9 cellular contexts compared by ENCODE assay signal in genomic region chr22:46734830-46735453, GRCh38. TPM values are rescaled to one million over a fixed set of nuclear protein-coding genes. Genes with fewer than 3 reads are reported as not detected.
DNase-seq lines count a peak whose midpoint lies in the region; ATAC-seq, FAIRE-seq and TF ChIP-seq lines count a peak whose summit lies in the region.
"Had no signal": no experiment of that assay in that cellular context is flagged by ENCODE, and none has a peak within 500 bp of the region (broad histone marks: within the 10 kb centered on the region; RNA-seq: fewer than 3 reads in every experiment).

No MANE protein-coding gene starts in this region.

- peaks cover 79% of the 10 kb centered on the region for H3K79me2 ChIP-seq in astrocyte (ENCODE audit: insufficient read depth, low read length)

- no peak overlapping the region for H3K4me3 ChIP-seq in astrocyte (ENCODE audit: insufficient read depth, low read depth, low read length)
- H3K4me3 ChIP-seq in upper lobe of right lung: no peak overlapping the region

- peaks cover 64% of the 10 kb centered on the region for H4K20me1 ChIP-seq in astrocyte (ENCODE audit: insufficient read depth, low read length)

- TF ChIP-seq CTCF in astrocyte (IDR thresholded peaks at IDR 0.05; ENCODE audit: insufficient read depth, low read depth, low read length) (no peak), upper lobe of right lung (IDR thresholded peaks at IDR 0.05) (no peak)

- H3K9me3 ChIP-seq in astrocyte (ENCODE audit: insufficient read depth, low read depth, low read length) (no peaks in the 10 kb centered on the region), upper lobe of right lung (no peaks in the 10 kb centered on the region)

- H3K27ac ChIP-seq in astrocyte (ENCODE audit: low read depth, low read length): no peak overlapping the region
- H3K27ac ChIP-seq in upper lobe of right lung: peak overlapping the region; percentile 61

- intact Hi-C loops in upper lobe of right lung (cut with DNase I): no loop called here

- peak overlapping the region; percentile 98 for H3K4me3 Mint-ChIP-seq in T-helper 2 cell treated with Interferon-gamma antibody and Interleukin-4, amounts not matched to agents 5 μg/mL and 100 μg/mL, for 36 hours
- H3K4me3 Mint-ChIP-seq in astrocyte (ENCODE audit: unreplicated experiment) (no peak overlapping the region), naive B cell (peak overlapping the region; percentile 79 to 100 (median 94))

- peaks cover 36% of the 10 kb centered on the region for H3K4me1 ChIP-seq in astrocyte (ENCODE audit: insufficient read depth, low read length)
- H3K4me1 ChIP-seq in upper lobe of right lung: peaks cover 62% of the 10 kb centered on the region

- DNase-seq in NCI-H1417 (lab: John Stamatoyannopoulos, UW) (peak in 2 of 3 experiments; percentile 21 to 45), NCI-H1417 treated with DMSO at 0.1 percent for 48 hours (lab: John Stamatoyannopoulos, UW) (no peak), astrocyte (ENCODE audit: low read depth) (no peak), naive B cell (peak; percentile 87), upper lobe of right lung (peak; percentile 83), NCI-H82 (lab: John Stamatoyannopoulos, UW) (no peak)
- DNase-seq in T-helper 2 cell treated with Interferon-gamma antibody and Interleukin-4, amounts not matched to agents 5 μg/mL and 100 μg/mL, for 36 hours (ENCODE audit: low spot score): no peak

- H3K9ac ChIP-seq in astrocyte (ENCODE audit: low read length): no peak overlapping the region

- peak overlapping the region; percentile 86 for H3K27ac Mint-ChIP-seq in T-helper 2 cell treated with Interferon-gamma antibody and Interleukin-4, amounts not matched to agents 5 μg/mL and 100 μg/mL, for 36 hours
- no peak overlapping the region for H3K27ac Mint-ChIP-seq in astrocyte (ENCODE audit: unreplicated experiment)
- H3K27ac Mint-ChIP-seq in naive B cell: peak overlapping the region; percentile 88 to 98 (median 96)

- H3K36me3 Mint-ChIP-seq in T-helper 2 cell treated with Interferon-gamma antibody and Interleukin-4, amounts not matched to agents 5 μg/mL and 100 μg/mL, for 36 hours (ENCODE audit: low read depth): peaks cover 24% of the 10 kb centered on the region
- peaks cover 2% of the 10 kb centered on the region for H3K36me3 Mint-ChIP-seq in astrocyte (ENCODE audit: low read depth, unreplicated experiment)
- H3K36me3 Mint-ChIP-seq in naive B cell: peaks cover 0 to 7% of the 10 kb centered on the region in 2 donors

- H3K36me3 ChIP-seq in astrocyte (ENCODE audit: insufficient read depth, low read length) (no peaks in the 10 kb centered on the region), upper lobe of right lung (no peaks in the 10 kb centered on the region)

- peak overlapping the region; percentile 56 for H3K4me2 ChIP-seq in astrocyte (ENCODE audit: low read length)

- FAIRE-seq in astrocyte (lab: Jason Lieb, UNC): no peak
- FAIRE-seq: A204.1 had no signal

- no peaks in the 10 kb centered on the region for H3K27me3 Mint-ChIP-seq in T-helper 2 cell treated with Interferon-gamma antibody and Interleukin-4, amounts not matched to agents 5 μg/mL and 100 μg/mL, for 36 hours (ENCODE audit: low read depth)
- H3K27me3 Mint-ChIP-seq in astrocyte (ENCODE audit: low read depth, unreplicated experiment) (no peaks in the 10 kb centered on the region), naive B cell (no peaks in the 10 kb centered on the region)

- H3K27me3 ChIP-seq in astrocyte (ENCODE audit: insufficient read depth, low read length): no peaks in the 10 kb centered on the region
- no peaks in the 10 kb centered on the region for H3K27me3 ChIP-seq in upper lobe of right lung

- H2AFZ ChIP-seq in astrocyte (ENCODE audit: low read depth, low read length): no peak overlapping the region

- ATAC-seq in naive B cell (ENCODE audit: low read depth in 2 of 2): peak; percentile 75 to 85
- ATAC-seq in upper lobe of right lung: peak; percentile 55
- no peak for ATAC-seq in HG03139 (IDR thresholded peaks at IDR 0.05; ENCODE audit: unreplicated experiment)

- peaks cover 38% of the 10 kb centered on the region for H3K4me1 Mint-ChIP-seq in T-helper 2 cell treated with Interferon-gamma antibody and Interleukin-4, amounts not matched to agents 5 μg/mL and 100 μg/mL, for 36 hours (ENCODE audit: low read depth)
- H3K4me1 Mint-ChIP-seq in astrocyte (ENCODE audit: low read depth, unreplicated experiment): peaks cover 15% of the 10 kb centered on the region
- peaks cover 35 to 54% (median 51%) of the 10 kb centered on the region in 3 donors for H3K4me1 Mint-ChIP-seq in naive B cell

- no peaks in the 10 kb centered on the region for H3K9me3 Mint-ChIP-seq in T-helper 2 cell treated with Interferon-gamma antibody and Interleukin-4, amounts not matched to agents 5 μg/mL and 100 μg/mL, for 36 hours
- H3K9me3 Mint-ChIP-seq in astrocyte (ENCODE audit: unreplicated experiment) (no peaks in the 10 kb centered on the region), naive B cell (no peaks in the 10 kb centered on the region)

RNA-seq across cellular contexts. Expression of gene CERK, which starts 3.1 kb away (rescaled TPM):
- total RNA-seq in astrocyte: 18.8 and 23.2 TPM in 2 replicates
- 10 to 100 TPM in 5 of 6 donors, 1 to 10 TPM in 1; 7.6 to 31.2 (median 19.2) TPM for polyA plus RNA-seq in naive B cell (ENCODE audit: low read depth in 6 of 6)
- total RNA-seq in upper lobe of right lung: 28.1 TPM

RNA-seq across cellular contexts. Expression of gene TBC1D22A, which starts 27.5 kb away (rescaled TPM):
- total RNA-seq in astrocyte: 20.9 and 24.2 TPM in 2 replicates
- polyA plus RNA-seq in naive B cell (ENCODE audit: low read depth in 6 of 6): 10 to 100 TPM; 47.2 to 74.5 (median 62.6) TPM
- 31.3 TPM for total RNA-seq in upper lobe of right lung

Comparison
In these comparisons a context has a peak if more than half of its experiments do, and no peak if none do; other contexts are left out.
1. DNase-seq: peak in NCI-H1417 (2 of 3), naive B cell (single experiment) and upper lobe of right lung (single experiment); none in NCI-H1417 treated with DMSO at 0.1 percent for 48 hours (single experiment), T-helper 2 cell treated with Interferon-gamma antibody and Interleukin-4, amounts not matched to agents 5 μg/mL and 100 μg/mL, for 36 hours (single experiment), astrocyte (single experiment) and NCI-H82 (single experiment).